ENCODE assay signal across 29 cellular contexts in genomic region chr3:15399970-15400369, GRCh38. TPM values are rescaled to one million over a fixed set of nuclear protein-coding genes. Genes with fewer than 3 reads are reported as not detected.
DNase-seq lines count a peak whose midpoint lies in the region; ATAC-seq, FAIRE-seq and TF ChIP-seq lines count a peak whose summit lies in the region.
"Had no signal": no experiment of that assay in that cellular context is flagged by ENCODE, and none has a peak within 500 bp of the region (broad histone marks: within the 10 kb centered on the region; RNA-seq: fewer than 3 reads in every experiment).

No MANE protein-coding gene starts in this region.

- no peak for TF ChIP-seq POLR2A in K562 (conservative IDR thresholded peaks at IDR 0.05)

- no peaks in the 10 kb centered on the region for H3K4me1 ChIP-seq in K562 (replicated peaks in 1 of 2; ENCODE audit: control insufficient read depth in 2 of 2, insufficient read depth in 2 of 2, low read length in 2 of 2)
- H3K4me1 ChIP-seq: HAP-1, SJCRH30 had no signal

- H3K27ac Mint-ChIP-seq in activated naive CD4-positive, alpha-beta T cell treated with anti-CD3 and anti-CD28 coated beads, Interleukin-2, amount 10 ng/mL, durations not matched to agents 7 days and 5 days: peak overlapping the region; percentile 7
- no peak overlapping the region for H3K27ac Mint-ChIP-seq in activated naive CD4-positive, alpha-beta T cell treated with anti-CD3 and anti-CD28 coated beads, Interleukin-2, amount 50 U/mL, for 72 hours
- H3K27ac Mint-ChIP-seq in T-helper 17 cell (peak overlapping the region; percentile 75), chondrocyte (ENCODE audit: unreplicated experiment) (no peak overlapping the region)
- H3K27ac Mint-ChIP-seq: activated naive CD8-positive, alpha-beta T cell; type B pancreatic cell had no signal

- peak; percentile 42 for DNase-seq in activated naive CD4-positive, alpha-beta T cell treated with anti-CD3 and anti-CD28 coated beads, Interleukin-2, amount 10 ng/mL, durations not matched to agents 7 days and 5 days
- DNase-seq in activated naive CD4-positive, alpha-beta T cell treated with anti-CD3 and anti-CD28 coated beads, Interleukin-2, amount 50 U/mL, for 72 hours (ENCODE audit: low spot score in 2 of 2): no peak
- peak in 1 of 3 donors; percentile 9 for DNase-seq in T-helper 17 cell
- DNase-seq in K562 (ENCODE audit: extremely low read depth in 1 of 4, low spot score in 3 of 4): no peak
- no peak for DNase-seq in DMS79 treated with DMSO at 0.1 percent for 48 hours (lab: John Stamatoyannopoulos, UW)
- no peak for DNase-seq in chondrocyte (ENCODE audit: low spot score)
- DNase-seq in C1 segment of cervical spinal cord (lab: John Stamatoyannopoulos, UW): no peak
- DNase-seq: activated T-cell treated with anti-CD3 and anti-CD28 coated beads, Interleukin-2, amount 50 U/mL, for 4 hours; cortex of kidney; erythroblast; hypothalamus; immature natural killer cell; IMR-90; left cardiac atrium; naive thymus-derived CD8-positive, alpha-beta T cell; NCI-H146; NCI-H446; RPMI8226; SJCRH30; stimulated activated CD4-positive, alpha-beta T cell treated with anti-CD3 and anti-CD28 coated beads, Interleukin-4, amount 100 ng/mL, for 1 hour; substantia nigra; SW 1271 had no signal

- H3K9me3 Mint-ChIP-seq in activated naive CD4-positive, alpha-beta T cell treated with anti-CD3 and anti-CD28 coated beads, Interleukin-2, amount 10 ng/mL, durations not matched to agents 7 days and 5 days: peaks cover 4% of the 10 kb centered on the region
- no peaks in the 10 kb centered on the region for H3K9me3 Mint-ChIP-seq in activated naive CD4-positive, alpha-beta T cell treated with anti-CD3 and anti-CD28 coated beads, Interleukin-2, amount 50 U/mL, for 72 hours
- peaks cover 11% of the 10 kb centered on the region for H3K9me3 Mint-ChIP-seq in chondrocyte (ENCODE audit: low read depth)
- H3K9me3 Mint-ChIP-seq: activated T-cell treated with anti-CD3 and anti-CD28 coated beads, Interleukin-2, amount 50 U/mL, for 4 hours; immature natural killer cell; naive thymus-derived CD8-positive, alpha-beta T cell; type B pancreatic cell had no signal

- H3K4me3 ChIP-seq in K562: no peak overlapping the region
- H3K4me3 ChIP-seq: BLaER1 treated with 17β-estradiol and CSF1 and Interleukin-3, amounts not matched to agents 10 nM and 100 nM; cardiac muscle cell; HAP-1; lung; SJCRH30 had no signal

- no peak overlapping the region for H2AFZ ChIP-seq in K562 (ENCODE audit: low read depth, low read length)

- CTCF ChIA-PET in activated naive CD4-positive, alpha-beta T cell treated with anti-CD3 and anti-CD28 coated beads, Interleukin-2, amount 10 ng/mL, durations not matched to agents 7 days and 5 days (lab: Charles Lee): interaction anchor here (1.0 kb wide), 1 partner anchor 132 kb away, joined by 5 read pairs; no protein-coding TSS in a partner anchor
- CTCF ChIA-PET in K562 (lab: Yijun Ruan, JAX; ENCODE audit: low intra/inter-chr PET ratio): no interaction called here

- no peaks in the 10 kb centered on the region for H3K36me3 ChIP-seq in K562 (ENCODE audit: control insufficient read depth, insufficient read depth, low read length)
- H3K36me3 ChIP-seq: cardiac muscle cell, HAP-1, SJCRH30 had no signal

- H3K27me3 ChIP-seq in K562 (ENCODE audit: control insufficient read depth in 2 of 2, insufficient read depth in 2 of 2, low read length in 2 of 2): no peaks in the 10 kb centered on the region
- H3K27me3 ChIP-seq: BLaER1 treated with 17β-estradiol and CSF1 and Interleukin-3, amounts not matched to agents 10 nM and 100 nM; cardiac muscle cell; SJCRH30 had no signal

- peaks cover 13% of the 10 kb centered on the region for H3K27me3 Mint-ChIP-seq in activated naive CD4-positive, alpha-beta T cell treated with anti-CD3 and anti-CD28 coated beads, Interleukin-2, amount 10 ng/mL, durations not matched to agents 7 days and 5 days
- H3K27me3 Mint-ChIP-seq in T-helper 17 cell: no peaks in the 10 kb centered on the region
- peaks cover 3% of the 10 kb centered on the region for H3K27me3 Mint-ChIP-seq in chondrocyte (ENCODE audit: low read depth)
- H3K27me3 Mint-ChIP-seq: activated naive CD8-positive, alpha-beta T cell; naive thymus-derived CD8-positive, alpha-beta T cell; type B pancreatic cell had no signal

- no peak for TF ChIP-seq EP300 in K562 (IDR thresholded peaks at IDR 0.05; ENCODE audit: low read length)

- no TSS peak for BruUV-seq in K562 (replicated peaks; lab: Mats Ljungman, UMichigan)

- intact Hi-C loops in K562 (cut with micrococcal nuclease): loop anchor here (5.0 kb wide), 1 partner anchor 157 kb away; no protein-coding TSS in a partner anchor

- no peak for TF ChIP-seq CTCF in K562 (IDR thresholded peaks at IDR 0.05 in 2 of 3, conservative IDR thresholded peaks at IDR 0.05 in 1 of 3; ENCODE audit: insufficient read depth in 2 of 3, low read depth in 1 of 3, low read length in 3 of 3)
- no peak for TF ChIP-seq CTCF in chondrocyte (IDR thresholded peaks at IDR 0.05)

- no peak overlapping the region for H3K4me2 ChIP-seq in K562 (ENCODE audit: insufficient read depth, low read length)
- H3K4me2 ChIP-seq: BLaER1 treated with 17β-estradiol and CSF1 and Interleukin-3, amounts not matched to agents 10 nM and 100 nM had no signal

- FAIRE-seq in K562 (lab: Jason Lieb, UNC): peak; percentile 6
- FAIRE-seq: astrocyte had no signal

- peaks cover 7% of the 10 kb centered on the region for H3K36me3 Mint-ChIP-seq in activated naive CD4-positive, alpha-beta T cell treated with anti-CD3 and anti-CD28 coated beads, Interleukin-2, amount 10 ng/mL, durations not matched to agents 7 days and 5 days
- no peaks in the 10 kb centered on the region for H3K36me3 Mint-ChIP-seq in activated naive CD4-positive, alpha-beta T cell treated with anti-CD3 and anti-CD28 coated beads, Interleukin-2, amount 50 U/mL, for 72 hours
- no peaks in the 10 kb centered on the region for H3K36me3 Mint-ChIP-seq in T-helper 17 cell (ENCODE audit: low read depth)
- peaks cover 5% of the 10 kb centered on the region for H3K36me3 Mint-ChIP-seq in chondrocyte (ENCODE audit: low read depth)
- H3K36me3 Mint-ChIP-seq: type B pancreatic cell had no signal

- H3K4me1 Mint-ChIP-seq in activated naive CD4-positive, alpha-beta T cell treated with anti-CD3 and anti-CD28 coated beads, Interleukin-2, amount 10 ng/mL, durations not matched to agents 7 days and 5 days: peaks cover 34% of the 10 kb centered on the region
- peaks cover 26% of the 10 kb centered on the region for H3K4me1 Mint-ChIP-seq in T-helper 17 cell
- H3K4me1 Mint-ChIP-seq in chondrocyte (ENCODE audit: low read depth): no peaks in the 10 kb centered on the region

- TF ChIP-seq RAD21 in K562 (CRISPR knock-in tag; conservative IDR thresholded peaks at IDR 0.05 in 1 of 2, IDR thresholded peaks at IDR 0.05 in 1 of 2): no peak

- no peak overlapping the region for H3K27ac ChIP-seq in K562 (ENCODE audit: extremely low read depth, low read depth, low read length)
- H3K27ac ChIP-seq: BLaER1 treated with 17β-estradiol and CSF1 and Interleukin-3, amounts not matched to agents 10 nM and 100 nM; cardiac muscle cell; SJCRH30 had no signal

- H3K9ac ChIP-seq in K562 (ENCODE audit: insufficient read depth in 1 of 2, low read depth in 2 of 2, low read length in 2 of 2): no peak overlapping the region
- H3K9ac ChIP-seq: BLaER1 treated with 17β-estradiol and CSF1 and Interleukin-3, amounts not matched to agents 10 nM and 100 nM had no signal

- H3K9me1 ChIP-seq in K562 (ENCODE audit: control insufficient read depth, insufficient read depth, low read length): no peaks in the 10 kb centered on the region

- POLR2A ChIA-PET in K562 (lab: Yijun Ruan, JAX): interaction anchor here (0.5 kb wide), 1 partner anchor 112 kb away, joined by 3 read pairs; no protein-coding TSS in a partner anchor

- 10% methylated on average over 5 of the region's 5 CpGs for WGBS in K562 (ENCODE audit: insufficient coverage, low coverage, missing lambda C conversion rate)

- no peak overlapping the region for H3K4me3 Mint-ChIP-seq in activated naive CD4-positive, alpha-beta T cell treated with anti-CD3 and anti-CD28 coated beads, Interleukin-2, amount 10 ng/mL, durations not matched to agents 7 days and 5 days
- H3K4me3 Mint-ChIP-seq in T-helper 17 cell (peak overlapping the region; percentile 81), chondrocyte (ENCODE audit: unreplicated experiment) (no peak overlapping the region)
- H3K4me3 Mint-ChIP-seq: activated naive CD8-positive, alpha-beta T cell; activated T-cell treated with anti-CD3 and anti-CD28 coated beads, Interleukin-2, amount 50 U/mL, for 4 hours; type B pancreatic cell had no signal

- no peak for ATAC-seq in activated naive CD4-positive, alpha-beta T cell treated with anti-CD3 and anti-CD28 coated beads, Interleukin-2, amount 50 U/mL, for 72 hours
- ATAC-seq in T-helper 17 cell (peak; percentile 91), K562 (no peak)
- ATAC-seq: left cardiac atrium had no signal

- H3K9me3 ChIP-seq in T-helper 17 cell (ENCODE audit: control insufficient read depth, low read length, poor library complexity, severe bottlenecking): no peaks in the 10 kb centered on the region
- H3K9me3 ChIP-seq in K562 (replicated peaks; ENCODE audit: control insufficient read depth, insufficient read depth, low read depth, low read length): 0 out of 2 replicates have a peak, but pooled peaks cover 3% of the 10 kb centered on the region
- H3K9me3 ChIP-seq: HAP-1, SJCRH30 had no signal

- in situ Hi-C loops in K562 (cut with MboI): no loop called here

- no peaks in the 10 kb centered on the region for H3K79me2 ChIP-seq in K562 (ENCODE audit: control insufficient read depth, insufficient read depth, low read length)

- no peaks in the 10 kb centered on the region for H4K20me1 ChIP-seq in K562 (replicated peaks; ENCODE audit: control insufficient read depth, insufficient read depth, low read length)
- H4K20me1 ChIP-seq: BLaER1 treated with 17β-estradiol and CSF1 and Interleukin-3, amounts not matched to agents 10 nM and 100 nM had no signal

RNA-seq across cellular contexts. Expression of gene METTL6, which starts 27.4 kb away (rescaled TPM):
- total RNA-seq in activated naive CD4-positive, alpha-beta T cell treated with anti-CD3 and anti-CD28 coated beads, Interleukin-2, amount 50 U/mL, for 72 hours: 10 to 100 TPM; 17.6 to 20.3 TPM
- total RNA-seq in T-helper 17 cell (1 to 10 TPM; 6.5 to 8.6 TPM), K562 (2014; rRNA removed) (18.8 and 20.9 TPM in 2 replicates), K562 (2014; rRNA removed; fragmentation: Illumina TruSeq; extraction: Trizol) (32.8 and 38.7 TPM in 2 replicates), K562 (2015; rRNA removed; fragmentation: Illumina TruSeq; extraction: Trizol) (32.2 and 33.9 TPM in 2 replicates), K562 (2021) (19.9 and 21.6 TPM in 2 replicates), chondrocyte (16.8 to 19.7 TPM (median 19.7 TPM) in 3 replicates)
- total RNA-seq in K562 (2011; cell fraction: chromatin; rRNA removed; ENCODE audit: low replicate concordance): 16.8 and 19.9 TPM in 2 replicates
- 13.3 and 14.7 TPM in 2 replicates for total RNA-seq in K562 (2011; cell fraction: nucleolus; rRNA removed)
- 20.2 and 22.2 TPM in 2 replicates for total RNA-seq in K562 (2011; cell fraction: nucleoplasm; rRNA removed)
- polyA plus RNA-seq in K562 (2011; rRNA removed) (24.9 and 28.3 TPM in 2 replicates), K562 (2014; fragmentation: Illumina TruSeq; extraction: Trizol) (26.8 and 34.5 TPM in 2 replicates), K562 (2014; fragmentation: Nextera tagmentation; extraction: Ambion mirVana) (10 to 100 TPM; 44.1 to 61.5 TPM), K562 (2014; rRNA removed) (23.5 and 39.6 TPM in 2 replicates)
- 19.2 and 21.8 TPM in 2 replicates for polyA plus RNA-seq in K562 (2011; cell fraction: cytosol; rRNA removed)
- 9.8 and 10.3 TPM in 2 replicates for polyA plus RNA-seq in K562 (2011; cell fraction: nucleus; rRNA removed)
- 20.3 and 21.8 TPM in 2 replicates for polyA plus RNA-seq in K562 (2012)
- 30.4 and 36.7 TPM in 2 replicates for polyA minus RNA-seq in K562 (2011; rRNA and poly(A)+ RNA removed)
- polyA minus RNA-seq in K562 (2011; cell fraction: cytosol; rRNA and poly(A)+ RNA removed): 9.5 and 10.0 TPM in 2 replicates
- 9.7 and 11.9 TPM in 2 replicates for polyA minus RNA-seq in K562 (2011; cell fraction: nucleus; rRNA and poly(A)+ RNA removed)

RNA-seq across cellular contexts. Expression of gene EAF1, which starts 27.4 kb away (rescaled TPM):
- 10 to 100 TPM; 24.1 to 28.9 TPM for total RNA-seq in activated naive CD4-positive, alpha-beta T cell treated with anti-CD3 and anti-CD28 coated beads, Interleukin-2, amount 50 U/mL, for 72 hours
- total RNA-seq in T-helper 17 cell (10 to 100 TPM; 25.9 to 31.5 TPM), K562 (2014; rRNA removed) (26.8 and 32.4 TPM in 2 replicates), K562 (2014; rRNA removed; fragmentation: Illumina TruSeq; extraction: Trizol) (21.6 and 22.8 TPM in 2 replicates), K562 (2015; rRNA removed; fragmentation: Illumina TruSeq; extraction: Trizol) (20.8 and 22.7 TPM in 2 replicates), K562 (2021) (20.4 and 21.9 TPM in 2 replicates), chondrocyte (15.7 to 18.4 TPM (median 16.9 TPM) in 3 replicates)
- 7.2 and 11.4 TPM in 2 replicates for total RNA-seq in K562 (2011; cell fraction: chromatin; rRNA removed; ENCODE audit: low replicate concordance)
- 5.0 and 7.5 TPM in 2 replicates for total RNA-seq in K562 (2011; cell fraction: nucleolus; rRNA removed)
- total RNA-seq in K562 (2011; cell fraction: nucleoplasm; rRNA removed): 10.2 and 14.3 TPM in 2 replicates
- polyA plus RNA-seq in K562 (2011; rRNA removed) (16.8 and 19.5 TPM in 2 replicates), K562 (2014; fragmentation: Illumina TruSeq; extraction: Trizol) (20.7 and 22.6 TPM in 2 replicates), K562 (2014; fragmentation: Nextera tagmentation; extraction: Ambion mirVana) (10 to 100 TPM in 1 of 2 experiments, 1 to 10 TPM in 1; 7.0 to 10.9 TPM), K562 (2014; rRNA removed) (19.0 and 22.0 TPM in 2 replicates)
- polyA plus RNA-seq in K562 (2011; cell fraction: cytosol; rRNA removed): 18.2 and 19.9 TPM in 2 replicates
- polyA plus RNA-seq in K562 (2011; cell fraction: nucleus; rRNA removed): 9.4 and 10.7 TPM in 2 replicates
- 16.7 and 18.2 TPM in 2 replicates for polyA plus RNA-seq in K562 (2012)
- 27.8 and 31.9 TPM in 2 replicates for polyA minus RNA-seq in K562 (2011; rRNA and poly(A)+ RNA removed)
- 19.7 and 21.1 TPM in 2 replicates for polyA minus RNA-seq in K562 (2011; cell fraction: cytosol; rRNA and poly(A)+ RNA removed)
- 8.9 and 10.6 TPM in 2 replicates for polyA minus RNA-seq in K562 (2011; cell fraction: nucleus; rRNA and poly(A)+ RNA removed)

Comparison
In these comparisons a context has a peak if more than half of its experiments do, and no peak if none do; other contexts are left out.
1. H3K27ac Mint-ChIP-seq: peak in activated naive CD4-positive, alpha-beta T cell treated with anti-CD3 and anti-CD28 coated beads, Interleukin-2, amount 10 ng/mL, durations not matched to agents 7 days and 5 days (single experiment) and T-helper 17 cell (single experiment); none in activated naive CD4-positive, alpha-beta T cell treated with anti-CD3 and anti-CD28 coated beads, Interleukin-2, amount 50 U/mL, for 72 hours (0 of 2) and chondrocyte (single experiment).